ENCODE assay signal across 13 cellular contexts in genomic region chr12:2084553-2085296, GRCh38. TPM values are rescaled to one million over a fixed set of nuclear protein-coding genes. Genes with fewer than 3 reads are reported as not detected.
DNase-seq lines count a peak whose midpoint lies in the region; ATAC-seq and TF ChIP-seq lines count a peak whose summit lies in the region.
"Had no signal": no experiment of that assay in that cellular context is flagged by ENCODE, and none has a peak within 500 bp of the region (broad histone marks: within the 10 kb centered on the region; RNA-seq: fewer than 3 reads in every experiment).

No MANE protein-coding gene starts in this region.

- peaks cover 9% of the 10 kb centered on the region for H3K4me1 Mint-ChIP-seq in MCF 10A (ENCODE audit: insufficient read depth, unreplicated experiment)
- no peaks in the 10 kb centered on the region for H3K4me1 Mint-ChIP-seq in naive thymus-derived CD4-positive, alpha-beta T cell

- H3K9me3 ChIP-seq in breast epithelium, result no peaks in the 10 kb centered on the region
- H3K9me3 ChIP-seq in right cardiac atrium (ENCODE audit: control insufficient read depth, low read length), result no peaks in the 10 kb centered on the region
- no peaks in the 10 kb centered on the region for H3K9me3 ChIP-seq in aorta (ENCODE audit: control insufficient read depth, low read length)
- H3K9me3 ChIP-seq in naive thymus-derived CD4-positive, alpha-beta T cell (ENCODE audit: control insufficient read depth in 2 of 3, low read length in 3 of 3), result no peaks in the 10 kb centered on the region
- H3K9me3 ChIP-seq: body of pancreas had no signal

- H3K4me3 ChIP-seq in breast epithelium (no peak overlapping the region), right cardiac atrium (ENCODE audit: low read length) (no peak overlapping the region), aorta (ENCODE audit: low read length in 2 of 2) (no peak overlapping the region)
- H3K4me3 ChIP-seq in naive thymus-derived CD4-positive, alpha-beta T cell (ENCODE audit: low read length), result no peak overlapping the region
- H3K4me3 ChIP-seq: BLaER1 treated with 17β-estradiol and CSF1 and Interleukin-3, amounts not matched to agents 10 nM and 100 nM; body of pancreas; spleen had no signal

- H3K27me3 Mint-ChIP-seq in MCF 10A (ENCODE audit: insufficient read depth, unreplicated experiment), result peaks cover 9% of the 10 kb centered on the region
- H3K27me3 Mint-ChIP-seq in naive thymus-derived CD4-positive, alpha-beta T cell, result peaks cover 0 to 20% (median 3%) of the 10 kb centered on the region in 5 donors

- H3K27ac ChIP-seq in breast epithelium (peak overlapping the region in 1 of 2 donors; percentile 48), right cardiac atrium (ENCODE audit: low read length) (peak overlapping the region; percentile 81), aorta (ENCODE audit: low read depth in 1 of 2, low read length in 2 of 2) (peak overlapping the region; percentile 44 to 75)
- H3K27ac ChIP-seq in naive thymus-derived CD4-positive, alpha-beta T cell (ENCODE audit: low read depth, low read length), result no peak overlapping the region
- H3K27ac ChIP-seq: BLaER1 treated with 17β-estradiol and CSF1 and Interleukin-3, amounts not matched to agents 10 nM and 100 nM; body of pancreas; foreskin keratinocyte; spleen had no signal

- no peak overlapping the region for H3K4me3 Mint-ChIP-seq in MCF 10A (ENCODE audit: unreplicated experiment)
- H3K4me3 Mint-ChIP-seq in naive thymus-derived CD4-positive, alpha-beta T cell, result no peak overlapping the region

- POLR2A ChIA-PET in MCF 10A (lab: Yijun Ruan, JAX), result interaction anchor here (0.6 kb wide), 1 partner anchor 77 kb away, joined by 4 read pairs; no protein-coding TSS in a partner anchor
- POLR2A ChIA-PET in naive thymus-derived CD4-positive, alpha-beta T cell (lab: Charles Lee), result no interaction called here

- DNase-seq in MCF 10A (ENCODE audit: unreplicated experiment) (peak; percentile 26), breast epithelium (ENCODE audit: low spot score in 2 of 2) (no peak), amniotic stem cell (lab: John Stamatoyannopoulos, UW) (peak; percentile 49), right cardiac atrium (peak; percentile 71 to 85 (median 81)), aorta (peak; percentile 70 to 82), HPDE6-E6E7 (ENCODE audit: extremely low spot score) (no peak)
- no peak for DNase-seq in naive thymus-derived CD4-positive, alpha-beta T cell
- DNase-seq: foreskin keratinocyte, spleen, SW 1271 had no signal

- H3K27ac Mint-ChIP-seq in MCF 10A (ENCODE audit: low read depth, unreplicated experiment), result no peak overlapping the region
- H3K27ac Mint-ChIP-seq in naive thymus-derived CD4-positive, alpha-beta T cell, result no peak overlapping the region

- CTCF ChIA-PET in MCF 10A (lab: Yijun Ruan, JAX), result interaction anchor here (0.5 to 1.0 kb wide), 4 partner anchors 38 to 500 kb away, joined by 3 read pairs; no protein-coding TSS in a partner anchor
- CTCF ChIA-PET in naive thymus-derived CD4-positive, alpha-beta T cell (lab: Charles Lee), result no interaction called here

- WGBS in right cardiac atrium, result 26% methylated on average over 4 of the region's 4 CpGs
- WGBS in aorta, 2 donors, result 2 to 5% methylated on average over 4 of the region's 4 CpGs

- H3K36me3 ChIP-seq in breast epithelium (no peaks in the 10 kb centered on the region), aorta (ENCODE audit: control insufficient read depth in 1 of 2, insufficient read depth in 2 of 2, low read length in 1 of 2) (no peaks in the 10 kb centered on the region)
- H3K36me3 ChIP-seq in naive thymus-derived CD4-positive, alpha-beta T cell (ENCODE audit: control insufficient read depth in 2 of 3, insufficient read depth in 3 of 3, low read length in 3 of 3), result no peaks in the 10 kb centered on the region
- H3K36me3 ChIP-seq: BLaER1 treated with 17β-estradiol and CSF1 and Interleukin-3, amounts not matched to agents 10 nM and 100 nM; spleen had no signal

- H3K27me3 ChIP-seq in breast epithelium (no peaks in the 10 kb centered on the region), right cardiac atrium (ENCODE audit: control insufficient read depth, insufficient read depth) (no peaks in the 10 kb centered on the region), aorta (ENCODE audit: control insufficient read depth in 1 of 2, insufficient read depth in 2 of 2, low read length in 1 of 2) (no peaks in the 10 kb centered on the region)
- H3K27me3 ChIP-seq in naive thymus-derived CD4-positive, alpha-beta T cell (ENCODE audit: control insufficient read depth in 2 of 2, insufficient read depth in 2 of 2, low read length in 2 of 2), result no peaks in the 10 kb centered on the region
- H3K27me3 ChIP-seq: BLaER1 treated with 17β-estradiol and CSF1 and Interleukin-3, amounts not matched to agents 10 nM and 100 nM; body of pancreas; foreskin keratinocyte; spleen had no signal

- no peaks in the 10 kb centered on the region for H3K36me3 Mint-ChIP-seq in MCF 10A (ENCODE audit: insufficient read depth, unreplicated experiment)
- H3K36me3 Mint-ChIP-seq in naive thymus-derived CD4-positive, alpha-beta T cell, result peaks cover 0 to 5% (median 0%) of the 10 kb centered on the region in 5 donors

- H3K9me3 Mint-ChIP-seq in MCF 10A (ENCODE audit: unreplicated experiment), result peaks cover 7% of the 10 kb centered on the region
- H3K9me3 Mint-ChIP-seq in naive thymus-derived CD4-positive, alpha-beta T cell, result peaks cover 0 to 9% (median 4%) of the 10 kb centered on the region in 11 donors

- no peaks in the 10 kb centered on the region for H3K4me1 ChIP-seq in breast epithelium
- H3K4me1 ChIP-seq in right cardiac atrium (ENCODE audit: control insufficient read depth, insufficient read depth, low read length), result peaks cover 13% of the 10 kb centered on the region
- peaks cover 0 to 18% of the 10 kb centered on the region in 2 donors for H3K4me1 ChIP-seq in aorta (ENCODE audit: control insufficient read depth in 1 of 2, insufficient read depth in 2 of 2, low read length in 2 of 2)
- no peaks in the 10 kb centered on the region for H3K4me1 ChIP-seq in naive thymus-derived CD4-positive, alpha-beta T cell (ENCODE audit: control insufficient read depth in 2 of 2, insufficient read depth in 2 of 2, low read length in 2 of 2)
- H3K4me1 ChIP-seq: body of pancreas, foreskin keratinocyte, spleen had no signal

- TF ChIP-seq CTCF in MCF 10A (IDR thresholded peaks at IDR 0.05; ENCODE audit: unreplicated experiment) (no peak), breast epithelium (IDR thresholded peaks at IDR 0.05) (no peak)

- TF ChIP-seq POLR2A in breast epithelium (IDR thresholded peaks at IDR 0.05), result no peak

- intact Hi-C loops in MCF 10A (cut with micrococcal nuclease) (no loop called here), breast epithelium (cut with DNase I; ENCODE audit: low total_unique reads) (no loop called here), right cardiac atrium (cut with DNase I) (no loop called here), aorta (cut with DNase I) (no loop called here)
- intact Hi-C loops in naive thymus-derived CD4-positive, alpha-beta T cell (cut with micrococcal nuclease), result no loop called here

- BruUV-seq in MCF 10A (replicated peaks; lab: Mats Ljungman, UMichigan), result no TSS peak

- ATAC-seq in right cardiac atrium (peak; percentile 89 to 93), aorta (ENCODE audit: low FRiP score) (peak; percentile 82), HG03039 (IDR thresholded peaks at IDR 0.05; ENCODE audit: unreplicated experiment) (no peak)
- no peak for ATAC-seq in naive thymus-derived CD4-positive, alpha-beta T cell
- ATAC-seq: body of pancreas, foreskin keratinocyte had no signal

RNA-seq across cellular contexts. Expression of gene CACNA1C, which starts 31.9 kb away (rescaled TPM):
- not detected in 2 replicates for total RNA-seq in MCF 10A (2022)
- 10 to 100 TPM in 1 of 3 donors, 1 to 10 TPM in 2; 2.6 to 11.8 (median 9.5) TPM for total RNA-seq in breast epithelium
- total RNA-seq in right cardiac atrium, result 100 to 1,000 TPM; 111 to 163 (median 124) TPM
- 34.6 TPM for polyA plus RNA-seq in right cardiac atrium
- 100 to 1,000 TPM in 1 of 2 donors, 10 to 100 TPM in 1; 70.4 to 114 TPM for total RNA-seq in aorta
- 10 to 100 TPM in 1 of 2 donors, 1 to 10 TPM in 1; 4.3 to 22.1 TPM for polyA plus RNA-seq in aorta
- under 1 TPM; 0.08 to 0.48 (median 0.10) TPM for total RNA-seq in naive thymus-derived CD4-positive, alpha-beta T cell
- under 1 TPM; 0.04 to 0.05 TPM for polyA plus RNA-seq in naive thymus-derived CD4-positive, alpha-beta T cell
- total RNA-seq: foreskin keratinocyte had no signal
- polyA plus RNA-seq: foreskin keratinocyte had no signal

Comparison
In these comparisons a context has a peak if more than half of its experiments do, and no peak if none do; other contexts are left out.
1. DNase-seq: peak in MCF 10A (single experiment), amniotic stem cell (single experiment), right cardiac atrium (3 of 3) and aorta (2 of 2); none in breast epithelium (0 of 2), HPDE6-E6E7 (single experiment) and naive thymus-derived CD4-positive, alpha-beta T cell (0 of 9).
2. ATAC-seq: peak in right cardiac atrium (2 of 2) and aorta (single experiment); none in HG03039 (single experiment) and naive thymus-derived CD4-positive, alpha-beta T cell (single experiment).
3. RNA of gene CACNA1C, which starts 31.9 kb away (total RNA-seq): 111 to 163 TPM in right cardiac atrium and 70.4 to 114 TPM in aorta; 2.6 to 11.8 TPM in breast epithelium, 0.08 to 0.48 TPM in naive thymus-derived CD4-positive, alpha-beta T cell and not detected in MCF 10A; every median in the first group is over 4 times any median in the second.